9 cellular contexts compared by ENCODE assay signal in the genomic region with DNA sequence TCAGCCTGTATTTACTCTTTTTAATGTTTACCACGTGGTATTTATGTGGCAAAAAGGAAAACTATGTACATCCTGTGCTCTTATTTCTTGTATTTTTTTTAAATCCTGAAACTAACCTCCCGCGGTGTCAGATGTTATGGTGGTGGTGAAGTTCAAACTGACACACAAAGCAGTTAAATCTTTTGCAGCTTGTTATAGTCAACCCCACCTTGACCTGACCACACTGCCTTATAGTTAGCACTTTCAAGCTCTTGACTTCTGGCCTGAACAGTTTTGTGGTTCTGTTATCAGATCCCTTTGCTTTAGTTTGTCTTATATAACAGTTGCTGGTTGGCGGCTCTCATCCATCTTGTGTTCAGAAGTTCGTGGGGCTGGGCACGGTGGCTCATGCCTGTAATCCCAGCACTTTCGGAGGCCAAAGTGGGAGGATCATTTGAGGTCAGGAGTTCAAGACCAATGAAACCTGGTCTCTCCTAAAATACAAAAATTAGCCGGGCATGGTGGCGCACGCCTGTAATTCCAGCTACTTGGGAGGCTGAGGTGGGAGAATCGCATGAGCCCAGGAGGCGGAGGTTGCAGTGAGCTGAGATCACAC. TPM values are rescaled to one million over a fixed set of nuclear protein-coding genes. Genes with fewer than 3 reads are reported as not detected.
DNase-seq lines count a peak whose midpoint lies in the region; ATAC-seq and TF ChIP-seq lines count a peak whose summit lies in the region.
"Had no signal": no experiment of that assay in that cellular context is flagged by ENCODE, and none has a peak within 500 bp of the region (broad histone marks: within the 10 kb centered on the region; RNA-seq: fewer than 3 reads in every experiment).

No MANE protein-coding gene starts in this region.

- H3K27ac ChIP-seq in DND-41 (ENCODE audit: low read length) (no peak overlapping the region), SK-N-MC (no peak overlapping the region), esophagus muscularis mucosa (replicated peaks in 1 of 4) (peak overlapping the region; percentile 84 to 93 (median 90)), psoas muscle (peak overlapping the region; percentile 94)

- H3K9me3 ChIP-seq in DND-41 (ENCODE audit: insufficient read depth, low read length, severe bottlenecking) (no peaks in the 10 kb centered on the region), SK-N-MC (ENCODE audit: low read depth, low read length) (no peaks in the 10 kb centered on the region), esophagus muscularis mucosa (no peaks in the 10 kb centered on the region), psoas muscle (no peaks in the 10 kb centered on the region)

- intact Hi-C loops in esophagus muscularis mucosa (cut with DNase I), result no loop called here
- intact Hi-C loops in psoas muscle (cut with DNase I), result loop anchor here (10.0 kb wide), 2 partner anchors 245 to 435 kb away; a partner anchor contains a TSS

- 72% methylated on average over 12 of the region's 12 CpGs for WGBS in esophagus muscularis mucosa
- WGBS in psoas muscle, 3 donors, result 63 to 78% (median 68%) methylated on average over 12 of the region's 12 CpGs

- TF ChIP-seq CTCF in DND-41 (IDR thresholded peaks at IDR 0.05; ENCODE audit: borderline replicate concordance, extremely low read depth, low read length, poor library complexity, severe bottlenecking) (no peak), esophagus muscularis mucosa (IDR thresholded peaks at IDR 0.05) (no peak), psoas muscle (IDR thresholded peaks at IDR 0.05) (no peak)

- H3K27me3 ChIP-seq in DND-41 (ENCODE audit: insufficient read depth, low read length, poor library complexity), result no peaks in the 10 kb centered on the region
- H3K27me3 ChIP-seq in esophagus muscularis mucosa, result peaks cover 0 to 3% (median 0%) of the 10 kb centered on the region in 4 donors
- H3K27me3 ChIP-seq in psoas muscle (ENCODE audit: insufficient read depth in 3 of 3, low read length in 2 of 3), result no peaks in the 10 kb centered on the region

- H3K79me2 ChIP-seq in DND-41 (ENCODE audit: insufficient read depth, low read length), result peaks cover 38% of the 10 kb centered on the region

- H3K9ac ChIP-seq in DND-41 (ENCODE audit: low read depth, low read length) (peak overlapping the region; percentile 80), SK-N-MC (ENCODE audit: insufficient read length) (peak overlapping the region; percentile 79)

- DNase-seq in DND-41 (no peak), SK-N-MC (ENCODE audit: low read depth, low spot score) (no peak), esophagus muscularis mucosa (ENCODE audit: extremely low spot score) (no peak), psoas muscle (no peak), Kasumi-1 (lab: John Stamatoyannopoulos, UW) (no peak)
- DNase-seq in effector CD4-positive, alpha-beta T cell, result no peak
- DNase-seq: activated gamma-delta T cell treated with Interleukin-2 at 50 U/mL for 16 hours had no signal

- H2AFZ ChIP-seq in DND-41 (ENCODE audit: low read depth, low read length), result no peak overlapping the region

- H3K4me3 ChIP-seq in DND-41 (ENCODE audit: low read depth in 1 of 2, low read length in 2 of 2), result peak overlapping the region in 1 of 2 experiments; percentile 68; a peak in 3 of 4 replicates
- H3K4me3 ChIP-seq in SK-N-MC, result peak overlapping the region; percentile 87
- peak overlapping the region; percentile 70 to 95 (median 83) for H3K4me3 ChIP-seq in esophagus muscularis mucosa
- H3K4me3 ChIP-seq in psoas muscle, result peak overlapping the region; percentile 84

- ATAC-seq in DND-41 (ENCODE audit: insufficient read depth, low read depth) (no peak), psoas muscle (no peak), HG03095 (IDR thresholded peaks at IDR 0.05; ENCODE audit: unreplicated experiment) (no peak), GM19463 (IDR thresholded peaks at IDR 0.05; ENCODE audit: unreplicated experiment) (no peak)

- no peak for TF ChIP-seq POLR2A in esophagus muscularis mucosa (IDR thresholded peaks at IDR 0.05; ENCODE audit: low read depth)

- H3K36me3 ChIP-seq in DND-41 (ENCODE audit: insufficient read depth, low read length), result peaks cover 59% of the 10 kb centered on the region
- peaks cover 56% of the 10 kb centered on the region for H3K36me3 ChIP-seq in SK-N-MC (ENCODE audit: insufficient read depth, low read length)
- H3K36me3 ChIP-seq in esophagus muscularis mucosa, result peaks cover 20 to 46% (median 36%) of the 10 kb centered on the region in 4 donors
- H3K36me3 ChIP-seq in psoas muscle (ENCODE audit: insufficient read depth in 1 of 2, low read depth in 1 of 2), result peaks cover 0 to 38% of the 10 kb centered on the region in 2 donors

- peaks cover 38% of the 10 kb centered on the region for H4K20me1 ChIP-seq in DND-41 (ENCODE audit: insufficient read depth, low read length)

- peaks cover 36% of the 10 kb centered on the region for H3K4me1 ChIP-seq in DND-41 (ENCODE audit: insufficient read depth, low read length)
- H3K4me1 ChIP-seq in esophagus muscularis mucosa, result peaks cover 19 to 37% (median 33%) of the 10 kb centered on the region in 4 donors
- peaks cover 16% of the 10 kb centered on the region for H3K4me1 ChIP-seq in psoas muscle

- peak overlapping the region; percentile 93 for H3K4me2 ChIP-seq in DND-41 (ENCODE audit: insufficient read depth, low read length)

- TF ChIP-seq EP300 in esophagus muscularis mucosa (IDR thresholded peaks at IDR 0.05), result no peak

RNA-seq across cellular contexts. Expression of a gene that starts 2.1 kb away (rescaled TPM):
- total RNA-seq in esophagus muscularis mucosa (10 to 100 TPM; 11.2 to 18.4 (median 14.3) TPM), psoas muscle (10 to 100 TPM; 40.4 to 68.9 (median 42.1) TPM)
- polyA plus RNA-seq in psoas muscle, result 10 to 100 TPM; 34.3 to 93.1 (median 36.7) TPM

RNA-seq across cellular contexts. Expression of a gene that starts 6.3 kb away (rescaled TPM):
- total RNA-seq in esophagus muscularis mucosa (10 to 100 TPM; 10.4 to 19.0 (median 13.6) TPM), psoas muscle (10 to 100 TPM in 3 of 4 donors, 1 to 10 TPM in 1; 7.3 to 25.3 (median 17.7) TPM)
- 10 to 100 TPM; 28.0 to 50.4 (median 28.5) TPM for polyA plus RNA-seq in psoas muscle

RNA-seq across cellular contexts. Expression of a gene that starts 16.9 kb away (rescaled TPM):
- total RNA-seq in esophagus muscularis mucosa, result 100 to 1,000 TPM in 2 of 4 donors, 10 to 100 TPM in 2; 59.6 to 134 (median 108) TPM
- total RNA-seq in psoas muscle, result 100 to 1,000 TPM; 113 to 503 (median 331) TPM
- 100 to 1,000 TPM in 2 of 3 donors, 10 to 100 TPM in 1; 27.0 to 275 (median 136) TPM for polyA plus RNA-seq in psoas muscle

RNA-seq across cellular contexts. Expression of a gene that starts 47.1 kb away (rescaled TPM):
- total RNA-seq in esophagus muscularis mucosa (10 to 100 TPM in 3 of 4 donors, 1 to 10 TPM in 1; 6.2 to 14.6 (median 12.2) TPM), psoas muscle (10 to 100 TPM in 3 of 4 donors, 1 to 10 TPM in 1; 9.5 to 14.6 (median 11.5) TPM)
- polyA plus RNA-seq in psoas muscle, result 10 to 100 TPM in 1 of 3 donors, 1 to 10 TPM in 2; 4.7 to 12.0 (median 6.9) TPM

Comparison
In these comparisons a context has a peak if more than half of its experiments do, and no peak if none do; other contexts are left out.
1. H3K27ac ChIP-seq: peak in esophagus muscularis mucosa (4 of 4) and psoas muscle (single experiment); none in DND-41 (single experiment) and SK-N-MC (single experiment).